1 cellular context compared by ENCODE assay signal in genomic region chr11:65900899-65901180, GRCh38.
TF ChIP-seq lines count a peak whose summit lies in the region.

No MANE protein-coding gene starts in this region.

TF ChIP-seq in IMR-90, 13 proteins besides CTCF, POLR2A, EP300 and RAD21 (continued from another document):
- no peak for TF ChIP-seq USF2 (IDR thresholded peaks at IDR 0.05; ENCODE audit: low read depth, low read length)
- TF ChIP-seq MXI1 (IDR thresholded peaks at IDR 0.05; ENCODE audit: borderline replicate concordance, low read depth, low read length), result no peak
- no peak for TF ChIP-seq FOS (IDR thresholded peaks at IDR 0.05; ENCODE audit: low read depth, low read length)
- TF ChIP-seq ELK1 (IDR thresholded peaks at IDR 0.05; ENCODE audit: borderline replicate concordance, low read depth, low read length), result no peak
- no peak for TF ChIP-seq MAZ (IDR thresholded peaks at IDR 0.05; ENCODE audit: borderline replicate concordance, low read depth, low read length)
- TF ChIP-seq RCOR1 (IDR thresholded peaks at IDR 0.05; ENCODE audit: insufficient replicate concordance, low read length), result no peak
- no peak for TF ChIP-seq SMC3 (IDR thresholded peaks at IDR 0.05; ENCODE audit: low read depth, low read length)
- TF ChIP-seq CHD1 (IDR thresholded peaks at IDR 0.05; ENCODE audit: low read depth, low read length), result no peak
- TF ChIP-seq MAFK (IDR thresholded peaks at IDR 0.05; ENCODE audit: low read depth, low read length), result no peak
- no peak for TF ChIP-seq NFE2L2 (IDR thresholded peaks at IDR 0.05; ENCODE audit: low read depth, low read length)
- TF ChIP-seq CEBPB (IDR thresholded peaks at IDR 0.05; ENCODE audit: low read depth, low read length), result no peak
